28 cellular contexts compared by ENCODE assay signal in the genomic region with DNA sequence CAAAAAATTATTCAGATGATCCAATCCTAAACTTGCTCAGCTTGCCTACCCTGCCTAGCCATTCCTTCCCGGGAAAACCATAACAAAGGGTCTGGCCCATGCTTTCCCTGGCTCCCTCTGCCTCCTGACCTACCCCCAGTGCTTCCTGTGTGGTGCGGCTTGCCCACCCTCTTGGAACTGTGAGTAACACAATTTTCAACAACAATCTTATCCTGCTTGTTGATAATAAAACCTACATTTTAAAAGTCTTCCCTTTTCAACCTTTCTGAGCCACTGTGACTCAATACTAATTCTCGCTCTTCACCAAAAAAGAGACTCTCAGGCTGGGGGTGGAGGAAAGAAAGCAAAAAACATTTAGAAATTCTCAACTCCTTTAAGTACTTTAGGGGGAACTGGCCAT. TPM values are rescaled to one million over a fixed set of nuclear protein-coding genes. Genes with fewer than 3 reads are reported as not detected.
A peak's percentile ranks its signal among the peaks of the same experiment; 100 is the strongest.
DNase-seq lines count a peak whose midpoint lies in the region; ATAC-seq and TF ChIP-seq lines count a peak whose summit lies in the region.
"Had no signal": no experiment of that assay in that cellular context is flagged by ENCODE, and none has a peak within 500 bp of the region (broad histone marks: within the 10 kb centered on the region; RNA-seq: fewer than 3 reads in every experiment).

No MANE protein-coding gene starts in this region.

- H3K36me3 ChIP-seq in SJSA1, result peaks cover 21% of the 10 kb centered on the region
- no peaks in the 10 kb centered on the region for H3K36me3 ChIP-seq in uterus
- H3K36me3 ChIP-seq: adrenal gland, lower lobe of right lung, right lobe of liver, SJCRH30 had no signal

- peak overlapping the region; percentile 77 for H3K27ac Mint-ChIP-seq in activated T-cell treated with anti-CD3 and anti-CD28 coated beads, Interleukin-2, amount 50 U/mL, for 24 hours
- peak overlapping the region; percentile 15 to 29 for H3K27ac Mint-ChIP-seq in effector memory CD8-positive, alpha-beta T cell
- H3K27ac Mint-ChIP-seq: activated CD8-positive, alpha-beta memory T cell treated with anti-CD3 and anti-CD28 coated beads, Interleukin-2, amount 10 ng/mL, durations not matched to agents 7 days and 5 days; B cell; nephron progenitor cell; stimulated activated naive B cell treated with anti-CD40 and anti-IgM and Interleukin-4, amounts not matched to agents 10 μg/mL and 1 μg/mL and 100 μg/mL, for 72 hours had no signal

- no peaks in the 10 kb centered on the region for H3K9me3 ChIP-seq in SJSA1 (replicated peaks)
- no peaks in the 10 kb centered on the region for H3K9me3 ChIP-seq in uterus
- H3K9me3 ChIP-seq: adrenal gland, lower lobe of right lung, mucosa of descending colon, right lobe of liver, SJCRH30, testis had no signal

- H3K4me1 Mint-ChIP-seq in activated T-cell treated with anti-CD3 and anti-CD28 coated beads, Interleukin-2, amount 50 U/mL, for 24 hours (ENCODE audit: low read depth), result peaks cover 36% of the 10 kb centered on the region
- peaks cover 22 to 33% of the 10 kb centered on the region in 2 donors for H3K4me1 Mint-ChIP-seq in effector memory CD8-positive, alpha-beta T cell (ENCODE audit: low read depth in 2 of 2)
- H3K4me1 Mint-ChIP-seq: nephron progenitor cell had no signal

- H3K36me3 Mint-ChIP-seq in activated T-cell treated with anti-CD3 and anti-CD28 coated beads, Interleukin-2, amount 50 U/mL, for 24 hours (ENCODE audit: low read depth), result peaks cover 28% of the 10 kb centered on the region
- peaks cover 3% of the 10 kb centered on the region for H3K36me3 Mint-ChIP-seq in effector memory CD8-positive, alpha-beta T cell (ENCODE audit: insufficient read depth)

- TF ChIP-seq POLR2A in uterus (IDR thresholded peaks at IDR 0.05), result no peak

- intact Hi-C loops in uterus (cut with DNase I; ENCODE audit: low total_unique reads), result no loop called here

- H3K4me3 Mint-ChIP-seq in activated T-cell treated with anti-CD3 and anti-CD28 coated beads, Interleukin-2, amount 50 U/mL, for 24 hours, result peak overlapping the region; percentile 13
- no peak overlapping the region for H3K4me3 Mint-ChIP-seq in effector memory CD8-positive, alpha-beta T cell
- H3K4me3 Mint-ChIP-seq: activated CD8-positive, alpha-beta memory T cell treated with anti-CD3 and anti-CD28 coated beads, Interleukin-2, amount 10 ng/mL, durations not matched to agents 7 days and 5 days; B cell; nephron progenitor cell; stimulated activated naive B cell treated with anti-CD40 and anti-IgM and Interleukin-4, amounts not matched to agents 10 μg/mL and 1 μg/mL and 100 μg/mL, for 72 hours had no signal

- H3K9me3 Mint-ChIP-seq in activated T-cell treated with anti-CD3 and anti-CD28 coated beads, Interleukin-2, amount 50 U/mL, for 24 hours, result no peaks in the 10 kb centered on the region
- H3K9me3 Mint-ChIP-seq in effector memory CD8-positive, alpha-beta T cell, result no peaks in the 10 kb centered on the region
- H3K9me3 Mint-ChIP-seq: CD8-positive, alpha-beta memory T cell had no signal

- H3K4me1 ChIP-seq in SJSA1 (replicated peaks) (peaks cover 60% of the 10 kb centered on the region), uterus (peaks cover 0 to 5% of the 10 kb centered on the region in 2 donors)
- H3K4me1 ChIP-seq: lower lobe of right lung, parathyroid adenoma, testis had no signal

- no peak for ATAC-seq in effector memory CD8-positive, alpha-beta T cell (replicated peaks)
- peak; percentile 6 for ATAC-seq in stimulated activated naive CD8-positive, alpha-beta T cell treated with anti-CD3 and anti-CD28 coated beads, Interleukin-15, Interleukin-2, amounts not matched to agents 100 U/mL and 50 U/mL, for 24 hours
- ATAC-seq: activated CD8-positive, alpha-beta memory T cell treated with anti-CD3 and anti-CD28 coated beads, Interleukin-2, amount 10 ng/mL, durations not matched to agents 7 days and 5 days; lower lobe of right lung; mucosa of descending colon; right lobe of liver; stimulated activated naive B cell treated with anti-CD40 and anti-IgM and Interleukin-4, amounts not matched to agents 10 μg/mL and 1 μg/mL and 100 μg/mL, for 72 hours had no signal

- H3K27me3 ChIP-seq in SJSA1 (replicated peaks) (no peaks in the 10 kb centered on the region), uterus (no peaks in the 10 kb centered on the region)
- H3K27me3 ChIP-seq: adrenal gland, right lobe of liver, SJCRH30, testis had no signal

- H3K27me3 Mint-ChIP-seq in activated T-cell treated with anti-CD3 and anti-CD28 coated beads, Interleukin-2, amount 50 U/mL, for 24 hours, result no peaks in the 10 kb centered on the region
- no peaks in the 10 kb centered on the region for H3K27me3 Mint-ChIP-seq in effector memory CD8-positive, alpha-beta T cell
- H3K27me3 Mint-ChIP-seq: activated CD8-positive, alpha-beta memory T cell treated with anti-CD3 and anti-CD28 coated beads, Interleukin-2, amount 10 ng/mL, durations not matched to agents 7 days and 5 days; B cell; CD8-positive, alpha-beta memory T cell; stimulated activated naive B cell treated with anti-CD40 and anti-IgM and Interleukin-4, amounts not matched to agents 10 μg/mL and 1 μg/mL and 100 μg/mL, for 72 hours had no signal

- no peak overlapping the region for H3K4me3 ChIP-seq in SJSA1
- no peak overlapping the region for H3K4me3 ChIP-seq in uterus
- H3K4me3 ChIP-seq: adrenal gland, lower lobe of right lung, mucosa of descending colon, right lobe of liver, SJCRH30, testis had no signal

- H3K27ac ChIP-seq in SJSA1, result peak overlapping the region; percentile 85
- H3K27ac ChIP-seq in uterus, result no peak overlapping the region
- H3K27ac ChIP-seq: adrenal gland, lower lobe of right lung, parathyroid adenoma, right lobe of liver, SJCRH30, testis had no signal

- TF ChIP-seq CTCF in uterus (IDR thresholded peaks at IDR 0.05), result no peak

- no peak for DNase-seq in activated T-cell treated with anti-CD3 and anti-CD28 coated beads, Interleukin-2, amount 50 U/mL, for 24 hours
- no peak for DNase-seq in activated T-cell treated with anti-CD3 and anti-CD28 coated beads, Interleukin-2, amount 50 U/mL, for 1 hour
- DNase-seq in SJSA1 (ENCODE audit: low read depth in 1 of 2, low spot score in 2 of 2) (peak; percentile 92), uterus (no peak), NCI-H128 (lab: John Stamatoyannopoulos, UW; ENCODE audit: unreplicated experiment) (no peak)
- no peak for DNase-seq in effector memory CD8-positive, alpha-beta T cell
- no peak for DNase-seq in stimulated activated naive CD8-positive, alpha-beta T cell treated with anti-CD3 and anti-CD28 coated beads, Interleukin-15, Interleukin-2, amounts not matched to agents 100 U/mL and 50 U/mL, for 24 hours
- no peak for DNase-seq in activated effector memory CD4-positive, alpha-beta T cell treated with anti-CD3 and anti-CD28 coated beads, Interleukin-2, amount 50 U/mL, for 16 hours
- DNase-seq: activated CD4-positive, alpha-beta T cell treated with anti-CD3 and anti-CD28 coated beads for 1 hour; activated CD8-positive, alpha-beta memory T cell treated with anti-CD3 and anti-CD28 coated beads, Interleukin-2, amount 10 ng/mL, durations not matched to agents 7 days and 5 days; adrenal gland; CD8-positive, alpha-beta memory T cell; Kasumi-1; kidney glomerular epithelial cell; lower lobe of right lung; mucosa of descending colon; NCI-H446 treated with DMSO at 0.1 percent for 48 hours; NCI-H82; nephron progenitor cell; right lobe of liver; SJCRH30; stimulated activated CD4-positive, alpha-beta T cell treated with anti-CD3 and anti-CD28 coated beads, Interleukin-4, amount 100 ng/mL, for 1 hour; stimulated activated naive B cell treated with anti-CD40 and anti-IgM and Interleukin-4, amounts not matched to agents 10 μg/mL and 1 μg/mL and 100 μg/mL, for 72 hours; testis had no signal

RNA-seq across cellular contexts. Expression of a gene that starts 18.0 kb away (rescaled TPM):
- 60.8 and 86.5 TPM in 2 replicates for total RNA-seq in SJSA1 (2014; rRNA removed; shearing (Covaris generic))
- 10 to 100 TPM; 12.3 to 27.0 (median 22.9) TPM for total RNA-seq in uterus

RNA-seq across cellular contexts. Expression of a gene that starts 18.1 kb away (rescaled TPM):
- total RNA-seq in SJSA1 (2014; rRNA removed; shearing (Covaris generic)), result 3.3 TPM in 1 of 2 replicates, not detected in the other
- 1 to 10 TPM in 3 of 4 donors, not detected in 1; 1.5 to 2.8 (median 2.8) TPM for total RNA-seq in uterus
- total RNA-seq: epithelial cell of proximal tubule, G401 had no signal

Comparison
In these comparisons a context has a peak if more than half of its experiments do, and no peak if none do; other contexts are left out.
1. DNase-seq: peak in SJSA1 (2 of 2); none in activated T-cell treated with anti-CD3 and anti-CD28 coated beads, Interleukin-2, amount 50 U/mL, for 24 hours (single experiment), activated T-cell treated with anti-CD3 and anti-CD28 coated beads, Interleukin-2, amount 50 U/mL, for 1 hour (single experiment), effector memory CD8-positive, alpha-beta T cell (0 of 3), stimulated activated naive CD8-positive, alpha-beta T cell treated with anti-CD3 and anti-CD28 coated beads, Interleukin-15, Interleukin-2, amounts not matched to agents 100 U/mL and 50 U/mL, for 24 hours (single experiment), activated effector memory CD4-positive, alpha-beta T cell treated with anti-CD3 and anti-CD28 coated beads, Interleukin-2, amount 50 U/mL, for 16 hours (single experiment), uterus (0 of 2) and NCI-H128 (single experiment).